Comparison of ENCODE assay signal across 33 cellular contexts in the genomic region with DNA sequence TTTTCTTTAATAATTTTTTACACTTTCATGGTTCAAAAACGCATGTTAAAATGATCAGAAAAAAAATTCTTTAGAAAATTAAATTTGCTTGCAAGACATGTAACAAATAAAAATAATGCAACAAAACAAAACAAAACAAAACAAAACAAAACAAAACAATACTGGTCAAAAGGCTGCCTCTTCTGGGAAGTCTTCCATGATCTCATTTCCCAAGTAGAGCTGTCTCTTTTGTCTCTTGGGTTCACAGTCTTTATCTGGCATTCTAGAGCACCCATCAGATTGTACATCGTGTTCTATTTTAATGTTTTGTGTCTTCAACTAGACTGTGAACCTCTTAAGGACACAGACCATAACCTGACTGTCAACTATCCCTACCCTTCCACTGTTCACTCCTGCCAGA.
"Had no signal": no experiment of that assay in that cellular context is flagged by ENCODE, and none has a peak within 500 bp of the region (broad histone marks: within the 10 kb centered on the region; RNA-seq: fewer than 3 reads in every experiment).

No MANE protein-coding gene starts in this region.

- H3K9me3 ChIP-seq: adrenal gland, body of pancreas, breast epithelium had no signal

- H3K4me3 ChIP-seq: adrenal gland, body of pancreas, breast epithelium had no signal

- ATAC-seq: activated CD8-positive, alpha-beta T cell treated with anti-CD3 and anti-CD28 coated beads for 36 hours; activated naive CD4-positive, alpha-beta T cell treated with anti-CD3 and anti-CD28 coated beads, Interleukin-2, amount 50 U/mL, for 72 hours; activated T-cell treated with anti-CD3 and anti-CD28 coated beads, Interleukin-2, amount 50 U/mL, for 4 hours; activated T-cell treated with anti-CD3 and anti-CD28 coated beads, Interleukin-2, amount 50 U/mL, for 72 hours; activated T-helper 17 cell treated with anti-CD3 and anti-CD28 coated beads, Interleukin-2, amount 50 U/mL, for 72 hours; body of pancreas had no signal

- H3K36me3 ChIP-seq: breast epithelium had no signal

- FAIRE-seq: astrocyte, TTC549 had no signal

- H3K27me3 ChIP-seq: adrenal gland, body of pancreas, brain microvascular endothelial cell, breast epithelium had no signal

- H3K27ac ChIP-seq: adrenal gland, body of pancreas, brain microvascular endothelial cell, breast epithelium, VCaP had no signal

- H3K4me1 ChIP-seq: adrenal gland, body of pancreas, breast epithelium had no signal

- DNase-seq: activated B cell treated with CpG ODN at 0.5 μM for 24 hours; activated CD4-positive, alpha-beta memory T cell treated with anti-CD3 and anti-CD28 coated beads for 36 hours; activated CD4-positive, alpha-beta T cell treated with anti-CD3 and anti-CD28 coated beads for 4 hours; activated CD4-positive, alpha-beta T cell treated with anti-CD3 and anti-CD28 coated beads, Interleukin-2, amount 10 ng/mL, durations not matched to agents 24 days and 14 days; activated CD4-positive, alpha-beta T cell treated with anti-CD3 and anti-CD28 coated beads, Interleukin-2, amount 50 U/mL, for 1 hour; activated CD4-positive, alpha-beta T cell treated with anti-CD3 and anti-CD28 coated beads, Interleukin-2, amount 50 U/mL, for 4 hours; activated CD4-positive, CD25-positive, alpha-beta regulatory T cell treated with anti-CD3 and anti-CD28 coated beads, Interleukin-2, amount 50 U/mL, for 72 hours; activated CD8-positive, alpha-beta memory T cell treated with anti-CD3 and anti-CD28 coated beads, Interleukin-2, amount 50 U/mL, for 4 hours; activated CD8-positive, alpha-beta T cell treated with anti-CD3 and anti-CD28 coated beads for 36 hours; activated effector memory CD4-positive, alpha-beta T cell treated with anti-CD3 and anti-CD28 coated beads, Interleukin-2, amount 50 U/mL, for 16 hours; activated gamma-delta T cell treated with Interleukin-2 at 50 U/mL for 16 hours; activated naive CD4-positive, alpha-beta T cell; activated naive CD4-positive, alpha-beta T cell treated with anti-CD3 and anti-CD28 coated beads for 36 hours; activated naive CD4-positive, alpha-beta T cell treated with anti-CD3 and anti-CD28 coated beads, Interleukin-2, amount 50 U/mL, for 16 hours; activated naive CD8-positive, alpha-beta T cell treated with anti-CD3 and anti-CD28 coated beads for 36 hours; activated T-cell treated with anti-CD3 and anti-CD28 coated beads for 4 hours; activated T-cell treated with anti-CD3 and anti-CD28 coated beads, Interleukin-2, amount 50 U/mL, for 1 hour; activated T-cell treated with anti-CD3 and anti-CD28 coated beads, Interleukin-2, amount 50 U/mL, for 4 hours; activated T-cell treated with anti-CD3 and anti-CD28 coated beads, Interleukin-2, amount 50 U/mL, for 72 hours; adrenal gland; amniotic stem cell; aorta; body of pancreas; brain microvascular endothelial cell; central memory CD4-positive, alpha-beta T cell; T-helper 2 cell; T-helper 9 cell had no signal
